ENCODE assay signal across 33 cellular contexts in genomic region chr5:140857987-140858240, GRCh38. TPM values are rescaled to one million over a fixed set of nuclear protein-coding genes. Genes with fewer than 3 reads are reported as not detected.
"Had no signal": no experiment of that assay in that cellular context is flagged by ENCODE, and none has a peak within 500 bp of the region (broad histone marks: within the 10 kb centered on the region; RNA-seq: fewer than 3 reads in every experiment).

No MANE protein-coding gene starts in this region.

- H3K4me1 Mint-ChIP-seq: activated CD8-positive, alpha-beta memory T cell treated with anti-CD3 and anti-CD28 coated beads, Interleukin-2, amount 10 ng/mL, durations not matched to agents 7 days and 5 days; activated naive CD4-positive, alpha-beta T cell treated with anti-CD3 and anti-CD28 coated beads, Interleukin-2, amount 50 U/mL, for 24 hours; activated naive CD8-positive, alpha-beta T cell treated with anti-CD3 and anti-CD28 coated beads for 36 hours; activated naive CD8-positive, alpha-beta T cell treated with anti-CD3 and anti-CD28 coated beads, Interleukin-2, amount 50 U/mL, for 24 hours had no signal

- DNase-seq: activated CD4-positive, alpha-beta memory T cell treated with anti-CD3 and anti-CD28 coated beads for 36 hours; activated CD4-positive, alpha-beta T cell treated with anti-CD3 and anti-CD28 coated beads for 1 hour; activated CD4-positive, alpha-beta T cell treated with anti-CD3 and anti-CD28 coated beads for 4 hours; activated CD4-positive, alpha-beta T cell treated with anti-CD3 and anti-CD28 coated beads, Interleukin-2, amount 50 U/mL, for 1 hour; activated CD8-positive, alpha-beta memory T cell treated with anti-CD3 and anti-CD28 coated beads, Interleukin-2, amount 10 ng/mL, durations not matched to agents 7 days and 5 days; activated CD8-positive, alpha-beta memory T cell treated with anti-CD3 and anti-CD28 coated beads, Interleukin-2, amount 50 U/mL, for 4 hours; activated CD8-positive, alpha-beta T cell treated with anti-CD3 and anti-CD28 coated beads, Interleukin-2, amount 10 ng/mL, durations not matched to agents 7 days and 5 days; activated effector memory CD4-positive, alpha-beta T cell treated with anti-CD3 and anti-CD28 coated beads, Interleukin-2, amount 50 U/mL, for 16 hours; activated naive CD4-positive, alpha-beta T cell treated with anti-CD3 and anti-CD28 coated beads for 36 hours; activated naive CD8-positive, alpha-beta T cell treated with anti-CD3 and anti-CD28 coated beads for 36 hours; activated naive CD8-positive, alpha-beta T cell treated with anti-CD3 and anti-CD28 coated beads, Interleukin-2, amount 50 U/mL, for 24 hours; activated T-cell treated with anti-CD3 and anti-CD28 coated beads, Interleukin-2, amount 50 U/mL, for 1 hour; activated T-cell treated with anti-CD3 and anti-CD28 coated beads, Interleukin-2, amount 50 U/mL, for 48 hours; adrenal gland; amygdala; aorta; body of pancreas; caudate nucleus; cortex of kidney; dermis blood vessel endothelial cell; effector CD4-positive, alpha-beta T cell; effector memory CD8-positive, alpha-beta T cell; erythroblast; foreskin keratinocyte; gastrocnemius medialis; glutamatergic neuron; T-helper 2 cell had no signal

- H3K9me3 ChIP-seq: gastrocnemius medialis had no signal

- H3K4me3 ChIP-seq: adrenal gland, body of pancreas, esophagus muscularis mucosa, gastrocnemius medialis had no signal

- H3K27ac Mint-ChIP-seq: activated CD4-positive, alpha-beta memory T cell treated with anti-CD3 and anti-CD28 coated beads for 36 hours; activated CD8-positive, alpha-beta memory T cell treated with anti-CD3 and anti-CD28 coated beads, Interleukin-2, amount 10 ng/mL, durations not matched to agents 7 days and 5 days; activated CD8-positive, alpha-beta T cell treated with anti-CD3 and anti-CD28 coated beads, Interleukin-2, amount 10 ng/mL, durations not matched to agents 7 days and 5 days; activated naive CD4-positive, alpha-beta T cell treated with anti-CD3 and anti-CD28 coated beads for 36 hours; activated naive CD4-positive, alpha-beta T cell treated with anti-CD3 and anti-CD28 coated beads, Interleukin-2, amount 50 U/mL, for 24 hours; activated naive CD8-positive, alpha-beta T cell treated with anti-CD3 and anti-CD28 coated beads for 36 hours; activated naive CD8-positive, alpha-beta T cell treated with anti-CD3 and anti-CD28 coated beads, Interleukin-2, amount 50 U/mL, for 24 hours; activated T-helper 1 cell treated with anti-CD3 and anti-CD28 coated beads, Interleukin-12 subunit alpha, Interleukin-12 subunit beta, Interleukin-2, Interleukin-4 antibody, amounts not matched to agents 30 ng/mL and 10 ng/mL and 1 ng/mL, durations not matched to agents 14 hours and 24 hours and 36 hours; activated T-helper 2 cell treated with anti-CD3 and anti-CD28 coated beads, Interferon-gamma antibody, Interleukin-2, Interleukin-4, amounts not matched to agents 10 μg/mL and 5 μg/mL and 100 μg/mL, durations not matched to agents 14 hours and 24 hours and 36 hours; effector memory CD8-positive, alpha-beta T cell had no signal

- H3K36me3 ChIP-seq: adrenal gland, gastrocnemius medialis had no signal

- H3K27ac ChIP-seq: adrenal gland, body of pancreas, esophagus muscularis mucosa, foreskin keratinocyte, gastrocnemius medialis had no signal

- H3K27me3 ChIP-seq: body of pancreas, foreskin keratinocyte had no signal

- H3K4me3 Mint-ChIP-seq: activated CD4-positive, alpha-beta memory T cell treated with anti-CD3 and anti-CD28 coated beads for 36 hours; activated CD8-positive, alpha-beta memory T cell treated with anti-CD3 and anti-CD28 coated beads, Interleukin-2, amount 10 ng/mL, durations not matched to agents 7 days and 5 days; activated CD8-positive, alpha-beta T cell treated with anti-CD3 and anti-CD28 coated beads, Interleukin-2, amount 10 ng/mL, durations not matched to agents 7 days and 5 days; activated naive CD4-positive, alpha-beta T cell treated with anti-CD3 and anti-CD28 coated beads for 36 hours; activated naive CD4-positive, alpha-beta T cell treated with anti-CD3 and anti-CD28 coated beads, Interleukin-2, amount 50 U/mL, for 24 hours; activated naive CD8-positive, alpha-beta T cell treated with anti-CD3 and anti-CD28 coated beads for 36 hours; activated naive CD8-positive, alpha-beta T cell treated with anti-CD3 and anti-CD28 coated beads, Interleukin-2, amount 50 U/mL, for 24 hours; activated T-helper 1 cell treated with anti-CD3 and anti-CD28 coated beads, Interleukin-12 subunit alpha, Interleukin-12 subunit beta, Interleukin-2, Interleukin-4 antibody, amounts not matched to agents 30 ng/mL and 10 ng/mL and 1 ng/mL, durations not matched to agents 14 hours and 24 hours and 36 hours; effector memory CD8-positive, alpha-beta T cell had no signal

- ATAC-seq: activated CD8-positive, alpha-beta memory T cell treated with anti-CD3 and anti-CD28 coated beads, Interleukin-2, amount 10 ng/mL, durations not matched to agents 7 days and 5 days; activated CD8-positive, alpha-beta T cell treated with anti-CD3 and anti-CD28 coated beads, Interleukin-2, amount 10 ng/mL, durations not matched to agents 7 days and 5 days; activated naive CD8-positive, alpha-beta T cell treated with anti-CD3 and anti-CD28 coated beads, Interleukin-2, amount 50 U/mL, for 24 hours; body of pancreas; effector memory CD8-positive, alpha-beta T cell; foreskin keratinocyte; gastrocnemius medialis had no signal

- H3K4me1 ChIP-seq: adrenal gland, esophagus muscularis mucosa, foreskin keratinocyte, gastrocnemius medialis had no signal

RNA-seq across cellular contexts. Expression of gene PCDHA10, which starts 2.2 kb away (rescaled TPM):
- total RNA-seq: activated CD4-positive, alpha-beta memory T cell treated with anti-CD3 and anti-CD28 coated beads for 36 hours; activated CD8-positive, alpha-beta memory T cell treated with anti-CD3 and anti-CD28 coated beads for 36 hours; activated CD8-positive, alpha-beta memory T cell treated with anti-CD3 and anti-CD28 coated beads, Interleukin-2, amount 10 ng/mL, durations not matched to agents 7 days and 5 days; activated CD8-positive, alpha-beta T cell treated with anti-CD3 and anti-CD28 coated beads, Interleukin-2, amount 10 ng/mL, durations not matched to agents 7 days and 5 days; activated naive CD4-positive, alpha-beta T cell treated with anti-CD3 and anti-CD28 coated beads for 36 hours; activated naive CD8-positive, alpha-beta T cell treated with anti-CD3 and anti-CD28 coated beads for 36 hours; activated T-helper 1 cell treated with anti-CD3 and anti-CD28 coated beads, Interleukin-12 subunit alpha, Interleukin-12 subunit beta, Interleukin-2, Interleukin-4 antibody, amounts not matched to agents 30 ng/mL and 10 ng/mL and 1 ng/mL, durations not matched to agents 14 hours and 24 hours and 36 hours; activated T-helper 2 cell treated with anti-CD3 and anti-CD28 coated beads, Interferon-gamma antibody, Interleukin-2, Interleukin-4, amounts not matched to agents 10 μg/mL and 5 μg/mL and 100 μg/mL, durations not matched to agents 14 hours and 24 hours and 36 hours; T-helper 1 cell treated with Interleukin-12 subunit alpha and Interleukin-12 subunit beta and Interleukin-4 antibody, amounts not matched to agents 30 ng/mL and 1 ng/mL, for 36 hours had no signal
- polyA plus RNA-seq: foreskin keratinocyte had no signal

RNA-seq across cellular contexts. Expression of gene PCDHA9, which starts 9.7 kb away (rescaled TPM):
- total RNA-seq: activated CD4-positive, alpha-beta memory T cell treated with anti-CD3 and anti-CD28 coated beads for 36 hours; activated CD8-positive, alpha-beta memory T cell treated with anti-CD3 and anti-CD28 coated beads for 36 hours; activated CD8-positive, alpha-beta memory T cell treated with anti-CD3 and anti-CD28 coated beads, Interleukin-2, amount 10 ng/mL, durations not matched to agents 7 days and 5 days; activated CD8-positive, alpha-beta T cell treated with anti-CD3 and anti-CD28 coated beads, Interleukin-2, amount 10 ng/mL, durations not matched to agents 7 days and 5 days; activated naive CD4-positive, alpha-beta T cell treated with anti-CD3 and anti-CD28 coated beads for 36 hours; activated naive CD8-positive, alpha-beta T cell treated with anti-CD3 and anti-CD28 coated beads for 36 hours; activated T-helper 1 cell treated with anti-CD3 and anti-CD28 coated beads, Interleukin-12 subunit alpha, Interleukin-12 subunit beta, Interleukin-2, Interleukin-4 antibody, amounts not matched to agents 30 ng/mL and 10 ng/mL and 1 ng/mL, durations not matched to agents 14 hours and 24 hours and 36 hours; activated T-helper 2 cell treated with anti-CD3 and anti-CD28 coated beads, Interferon-gamma antibody, Interleukin-2, Interleukin-4, amounts not matched to agents 10 μg/mL and 5 μg/mL and 100 μg/mL, durations not matched to agents 14 hours and 24 hours and 36 hours; foreskin keratinocyte; T-helper 1 cell treated with Interleukin-12 subunit alpha and Interleukin-12 subunit beta and Interleukin-4 antibody, amounts not matched to agents 30 ng/mL and 1 ng/mL, for 36 hours had no signal
- polyA plus RNA-seq: adrenal gland, aorta had no signal

RNA-seq across cellular contexts. Expression of gene PCDHA11, which starts 10.8 kb away (rescaled TPM):
- total RNA-seq: activated CD4-positive, alpha-beta memory T cell treated with anti-CD3 and anti-CD28 coated beads for 36 hours; activated CD8-positive, alpha-beta memory T cell treated with anti-CD3 and anti-CD28 coated beads for 36 hours; activated CD8-positive, alpha-beta memory T cell treated with anti-CD3 and anti-CD28 coated beads, Interleukin-2, amount 10 ng/mL, durations not matched to agents 7 days and 5 days; activated CD8-positive, alpha-beta T cell treated with anti-CD3 and anti-CD28 coated beads, Interleukin-2, amount 10 ng/mL, durations not matched to agents 7 days and 5 days; activated naive CD4-positive, alpha-beta T cell treated with anti-CD3 and anti-CD28 coated beads for 36 hours; activated naive CD8-positive, alpha-beta T cell treated with anti-CD3 and anti-CD28 coated beads for 36 hours; activated T-helper 1 cell treated with anti-CD3 and anti-CD28 coated beads, Interleukin-12 subunit alpha, Interleukin-12 subunit beta, Interleukin-2, Interleukin-4 antibody, amounts not matched to agents 30 ng/mL and 10 ng/mL and 1 ng/mL, durations not matched to agents 14 hours and 24 hours and 36 hours; activated T-helper 2 cell treated with anti-CD3 and anti-CD28 coated beads, Interferon-gamma antibody, Interleukin-2, Interleukin-4, amounts not matched to agents 10 μg/mL and 5 μg/mL and 100 μg/mL, durations not matched to agents 14 hours and 24 hours and 36 hours; gastrocnemius medialis; T-helper 1 cell treated with Interleukin-12 subunit alpha and Interleukin-12 subunit beta and Interleukin-4 antibody, amounts not matched to agents 30 ng/mL and 1 ng/mL, for 36 hours had no signal
- polyA plus RNA-seq: aorta, foreskin keratinocyte had no signal

RNA-seq across cellular contexts. Expression of gene PCDHA8, which starts 16.9 kb away (rescaled TPM):
- total RNA-seq: activated CD4-positive, alpha-beta memory T cell treated with anti-CD3 and anti-CD28 coated beads for 36 hours; activated CD8-positive, alpha-beta memory T cell treated with anti-CD3 and anti-CD28 coated beads for 36 hours; activated CD8-positive, alpha-beta memory T cell treated with anti-CD3 and anti-CD28 coated beads, Interleukin-2, amount 10 ng/mL, durations not matched to agents 7 days and 5 days; activated CD8-positive, alpha-beta T cell treated with anti-CD3 and anti-CD28 coated beads, Interleukin-2, amount 10 ng/mL, durations not matched to agents 7 days and 5 days; activated naive CD4-positive, alpha-beta T cell treated with anti-CD3 and anti-CD28 coated beads for 36 hours; activated naive CD8-positive, alpha-beta T cell treated with anti-CD3 and anti-CD28 coated beads for 36 hours; activated T-helper 1 cell treated with anti-CD3 and anti-CD28 coated beads, Interleukin-12 subunit alpha, Interleukin-12 subunit beta, Interleukin-2, Interleukin-4 antibody, amounts not matched to agents 30 ng/mL and 10 ng/mL and 1 ng/mL, durations not matched to agents 14 hours and 24 hours and 36 hours; activated T-helper 2 cell treated with anti-CD3 and anti-CD28 coated beads, Interferon-gamma antibody, Interleukin-2, Interleukin-4, amounts not matched to agents 10 μg/mL and 5 μg/mL and 100 μg/mL, durations not matched to agents 14 hours and 24 hours and 36 hours; dermis blood vessel endothelial cell; foreskin keratinocyte; T-helper 1 cell treated with Interleukin-12 subunit alpha and Interleukin-12 subunit beta and Interleukin-4 antibody, amounts not matched to agents 30 ng/mL and 1 ng/mL, for 36 hours had no signal
- polyA plus RNA-seq: aorta, foreskin keratinocyte had no signal

RNA-seq across cellular contexts. Expression of gene PCDHA12, which starts 17.2 kb away (rescaled TPM):
- total RNA-seq: activated CD4-positive, alpha-beta memory T cell treated with anti-CD3 and anti-CD28 coated beads for 36 hours; activated CD8-positive, alpha-beta memory T cell treated with anti-CD3 and anti-CD28 coated beads for 36 hours; activated CD8-positive, alpha-beta memory T cell treated with anti-CD3 and anti-CD28 coated beads, Interleukin-2, amount 10 ng/mL, durations not matched to agents 7 days and 5 days; activated CD8-positive, alpha-beta T cell treated with anti-CD3 and anti-CD28 coated beads, Interleukin-2, amount 10 ng/mL, durations not matched to agents 7 days and 5 days; activated naive CD4-positive, alpha-beta T cell treated with anti-CD3 and anti-CD28 coated beads for 36 hours; activated naive CD8-positive, alpha-beta T cell treated with anti-CD3 and anti-CD28 coated beads for 36 hours; activated T-helper 1 cell treated with anti-CD3 and anti-CD28 coated beads, Interleukin-12 subunit alpha, Interleukin-12 subunit beta, Interleukin-2, Interleukin-4 antibody, amounts not matched to agents 30 ng/mL and 10 ng/mL and 1 ng/mL, durations not matched to agents 14 hours and 24 hours and 36 hours; activated T-helper 2 cell treated with anti-CD3 and anti-CD28 coated beads, Interferon-gamma antibody, Interleukin-2, Interleukin-4, amounts not matched to agents 10 μg/mL and 5 μg/mL and 100 μg/mL, durations not matched to agents 14 hours and 24 hours and 36 hours; T-helper 1 cell treated with Interleukin-12 subunit alpha and Interleukin-12 subunit beta and Interleukin-4 antibody, amounts not matched to agents 30 ng/mL and 1 ng/mL, for 36 hours had no signal
